In genomic region chr12:58919271-58920101, GRCh38 we compare ENCODE assay signal across 8 cellular contexts. TPM values are rescaled to one million over a fixed set of nuclear protein-coding genes. Genes with fewer than 3 reads are reported as not detected.
DNase-seq lines count a peak whose midpoint lies in the region; TF ChIP-seq lines count a peak whose summit lies in the region.

No MANE protein-coding gene starts in this region.

- H3K4me3 Mint-ChIP-seq in activated naive CD8-positive, alpha-beta T cell: peak overlapping the region; percentile 17
- no peak overlapping the region for H3K4me3 Mint-ChIP-seq in activated naive CD8-positive, alpha-beta T cell treated with anti-CD3 and anti-CD28 coated beads for 36 hours

- intact Hi-C loops in spleen (cut with DNase I; ENCODE audit: low total_unique reads): no loop called here

- H3K27me3 ChIP-seq in KMS-11 (ENCODE audit: insufficient read depth, low read depth) (no peaks in the 10 kb centered on the region), spleen (replicated peaks in 1 of 7) (peaks cover 0 to 35% (median 12%) of the 10 kb centered on the region in 7 donors)

- no peaks in the 10 kb centered on the region for H3K36me3 ChIP-seq in KMS-11 (ENCODE audit: insufficient read depth)
- H3K36me3 ChIP-seq in spleen: no peaks in the 10 kb centered on the region

- peak in 1 of 3 donors; percentile 17 for TF ChIP-seq POLR2A in spleen (IDR thresholded peaks at IDR 0.05)

- peaks cover 31% of the 10 kb centered on the region for H3K27me3 Mint-ChIP-seq in activated naive CD8-positive, alpha-beta T cell
- H3K27me3 Mint-ChIP-seq in activated naive CD8-positive, alpha-beta T cell treated with anti-CD3 and anti-CD28 coated beads for 36 hours: peaks cover 57% of the 10 kb centered on the region

- H3K4me2 ChIP-seq in KMS-11: peak overlapping the region; percentile 58

- no peaks in the 10 kb centered on the region for H3K36me3 Mint-ChIP-seq in activated naive CD8-positive, alpha-beta T cell
- peaks cover 3% of the 10 kb centered on the region for H3K36me3 Mint-ChIP-seq in activated naive CD8-positive, alpha-beta T cell treated with anti-CD3 and anti-CD28 coated beads for 36 hours

- in situ Hi-C loops in astrocyte of the spinal cord (cut with HindIII; ENCODE audit: low sequenced_read_pairs): loop anchor here (25.0 kb wide), 1 partner anchor 168 kb away; no protein-coding TSS in a partner anchor

- H4K20me1 ChIP-seq in KMS-11 (ENCODE audit: insufficient read depth): no peaks in the 10 kb centered on the region; the same call in 1 of the 2 replicates

- TF ChIP-seq CTCF in KMS-11 (conservative IDR thresholded peaks at IDR 0.05; ENCODE audit: low read depth, low read length) (no peak), astrocyte of the spinal cord (IDR thresholded peaks at IDR 0.05; ENCODE audit: low read depth, low read length) (no peak), spleen (IDR thresholded peaks at IDR 0.05 in 8 of 11, conservative IDR thresholded peaks at IDR 0.05 in 3 of 11) (no peak)

- WGBS in spleen, 5 donors: 2 to 4% (median 2%) methylated on average over 26 to 49 of the region's 49 CpGs

- H3K27ac ChIP-seq in KMS-11: peak overlapping the region; percentile 88
- peak overlapping the region; percentile 17 to 93 (median 86) for H3K27ac ChIP-seq in spleen

- peaks cover 5% of the 10 kb centered on the region for H3K4me1 Mint-ChIP-seq in activated naive CD8-positive, alpha-beta T cell (ENCODE audit: low read depth)
- H3K4me1 Mint-ChIP-seq in activated naive CD8-positive, alpha-beta T cell treated with anti-CD3 and anti-CD28 coated beads for 36 hours: peaks cover 5% of the 10 kb centered on the region

- no peak overlapping the region for H3K27ac Mint-ChIP-seq in activated naive CD8-positive, alpha-beta T cell
- no peak overlapping the region for H3K27ac Mint-ChIP-seq in activated naive CD8-positive, alpha-beta T cell treated with anti-CD3 and anti-CD28 coated beads for 36 hours

- no peak for DNase-seq in activated naive CD8-positive, alpha-beta T cell treated with anti-CD3 and anti-CD28 coated beads for 36 hours
- DNase-seq in astrocyte of the spinal cord (ENCODE audit: low read depth, low spot score): peak; percentile 61
- DNase-seq in iPS-NIHi11 (ENCODE audit: low spot score): peak; percentile 22
- peak; percentile 75 for DNase-seq in spleen
- DNase-seq in GM19240 (ENCODE audit: insufficient read length, low spot score): no peak
- DNase-seq in activated effector memory CD4-positive, alpha-beta T cell treated with Interleukin-2 at 50 U/mL for 16 hours: no peak

- no peak overlapping the region for H3K4me3 ChIP-seq in KMS-11 (IDR thresholded peaks at IDR 0.05; ENCODE audit: insufficient read depth, low read depth, low read length)
- H3K4me3 ChIP-seq in astrocyte of the spinal cord (ENCODE audit: low read depth, low read length): peak overlapping the region; percentile 77
- H3K4me3 ChIP-seq in spleen: peak overlapping the region; percentile 31 to 81 (median 62)

- H3K4me1 ChIP-seq in KMS-11 (ENCODE audit: low read depth, poor library complexity, severe bottlenecking) (peaks cover 32% of the 10 kb centered on the region), spleen (peaks cover 0 to 39% (median 16%) of the 10 kb centered on the region in 6 donors)

- no peaks in the 10 kb centered on the region for H3K9me3 ChIP-seq in spleen

- H3K79me2 ChIP-seq in KMS-11 (ENCODE audit: insufficient read depth, low read depth): peaks cover 58% of the 10 kb centered on the region

- peak overlapping the region; percentile 78; the same call in 1 of the 2 replicates for H2AFZ ChIP-seq in KMS-11 (ENCODE audit: low read depth)

- peak overlapping the region; percentile 91 for H3K9ac ChIP-seq in KMS-11

- H3K9me3 Mint-ChIP-seq in activated naive CD8-positive, alpha-beta T cell (ENCODE audit: low read depth): peaks cover 7% of the 10 kb centered on the region
- H3K9me3 Mint-ChIP-seq in activated naive CD8-positive, alpha-beta T cell treated with anti-CD3 and anti-CD28 coated beads for 36 hours: peaks cover 4% of the 10 kb centered on the region

RNA-seq across cellular contexts. Expression of gene LRIG3, which starts 0.8 kb away (rescaled TPM):
- not detected for total RNA-seq in activated naive CD8-positive, alpha-beta T cell treated with anti-CD3 and anti-CD28 coated beads for 36 hours
- total RNA-seq in spleen: 100 to 1,000 TPM in 1 of 7 donors, 10 to 100 TPM in 6; 20.7 to 110 (median 34.2) TPM
- 1 to 10 TPM; 1.3 to 3.5 (median 2.3) TPM for polyA plus RNA-seq in spleen

Comparison
In these comparisons a context has a peak if more than half of its experiments do, and no peak if none do; other contexts are left out.
1. DNase-seq: peak in astrocyte of the spinal cord (single experiment), iPS-NIHi11 (single experiment) and spleen (single experiment); none in activated naive CD8-positive, alpha-beta T cell treated with anti-CD3 and anti-CD28 coated beads for 36 hours (single experiment), GM19240 (single experiment) and activated effector memory CD4-positive, alpha-beta T cell treated with Interleukin-2 at 50 U/mL for 16 hours (single experiment).
2. RNA of gene LRIG3, which starts 0.8 kb away (total RNA-seq): 20.7 to 110 TPM in spleen; not detected in activated naive CD8-positive, alpha-beta T cell treated with anti-CD3 and anti-CD28 coated beads for 36 hours; every median in the first group is over 10 times any median in the second.